In genomic region chr1:38029725-38030511, GRCh38 we compare ENCODE assay signal across 8 cellular contexts. TPM values are rescaled to one million over a fixed set of nuclear protein-coding genes. Genes with fewer than 3 reads are reported as not detected.
DNase-seq lines count a peak whose midpoint lies in the region; ATAC-seq and TF ChIP-seq lines count a peak whose summit lies in the region.

No MANE protein-coding gene starts in this region.

- intact Hi-C loops in naive thymus-derived CD4-positive, alpha-beta T cell (cut with micrococcal nuclease): loop anchor here (5.0 to 10.0 kb wide), 3 partner anchors 555 to 787 kb away; no protein-coding TSS in a partner anchor

- H3K36me3 Mint-ChIP-seq in naive thymus-derived CD4-positive, alpha-beta T cell: peaks cover 0 to 9% (median 4%) of the 10 kb centered on the region in 5 donors
- peaks cover under 1% of the 10 kb centered on the region for H3K36me3 Mint-ChIP-seq in type B pancreatic cell

- DNase-seq in NCI-H1417 (lab: John Stamatoyannopoulos, UW): peak in 2 of 3 experiments; percentile 51 to 77
- DNase-seq in NCI-H1417 treated with DMSO at 0.1 percent for 48 hours (lab: John Stamatoyannopoulos, UW): no peak
- DNase-seq in T1000 (lab: John Stamatoyannopoulos, UW): peak; percentile 11
- DNase-seq in choroid plexus epithelial cell (ENCODE audit: low read depth): peak; percentile 72
- DNase-seq in naive thymus-derived CD4-positive, alpha-beta T cell: peak in 1 of 9 donors; percentile 76
- DNase-seq in type B pancreatic cell (ENCODE audit: extremely low spot score, unreplicated experiment): no peak
- DNase-seq in SKM-1 treated with dmso at 0.1 percent for 144 hours (lab: John Stamatoyannopoulos, UW; ENCODE audit: unreplicated experiment): no peak

- ATAC-seq in HG03342 (IDR thresholded peaks at IDR 0.05; ENCODE audit: unreplicated experiment): peak; percentile 43
- peak; percentile 71 for ATAC-seq in naive thymus-derived CD4-positive, alpha-beta T cell

- no peak overlapping the region for H3K27ac ChIP-seq in naive thymus-derived CD4-positive, alpha-beta T cell (ENCODE audit: low read depth, low read length)

- CTCF ChIA-PET in naive thymus-derived CD4-positive, alpha-beta T cell (lab: Charles Lee): interaction anchor here (0.6 to 1.2 kb wide), 2 partner anchors 11 to 556 kb away, joined by 3 read pairs; no protein-coding TSS in a partner anchor

- POLR2A ChIA-PET in naive thymus-derived CD4-positive, alpha-beta T cell (lab: Charles Lee): no interaction called here

- H3K4me1 ChIP-seq in naive thymus-derived CD4-positive, alpha-beta T cell (ENCODE audit: control insufficient read depth in 2 of 2, insufficient read depth in 2 of 2, low read length in 2 of 2): peaks cover 12 to 32% of the 10 kb centered on the region in 2 donors

- H3K4me1 Mint-ChIP-seq in naive thymus-derived CD4-positive, alpha-beta T cell: peaks cover 11 to 45% (median 25%) of the 10 kb centered on the region in 7 donors
- peaks cover 23% of the 10 kb centered on the region for H3K4me1 Mint-ChIP-seq in type B pancreatic cell (ENCODE audit: unreplicated experiment)

- peak overlapping the region; percentile 3 for H3K4me3 ChIP-seq in choroid plexus epithelial cell (ENCODE audit: low read depth, low read length)
- H3K4me3 ChIP-seq in naive thymus-derived CD4-positive, alpha-beta T cell (ENCODE audit: low read length): no peak overlapping the region

- peaks cover 0 to 14% (median 5%) of the 10 kb centered on the region in 3 experiments for H3K36me3 ChIP-seq in naive thymus-derived CD4-positive, alpha-beta T cell (ENCODE audit: control insufficient read depth in 2 of 3, insufficient read depth in 3 of 3, low read length in 3 of 3)

- H3K9me3 ChIP-seq in naive thymus-derived CD4-positive, alpha-beta T cell (ENCODE audit: control insufficient read depth in 2 of 3, low read length in 3 of 3): no peaks in the 10 kb centered on the region

- no peak for TF ChIP-seq CTCF in choroid plexus epithelial cell (conservative IDR thresholded peaks at IDR 0.05; ENCODE audit: low read depth, low read length)
- no peak for TF ChIP-seq CTCF in type B pancreatic cell (conservative IDR thresholded peaks at IDR 0.05)

- peak overlapping the region in 5 of 10 donors; percentile 11 to 55 (median 29) for H3K4me3 Mint-ChIP-seq in naive thymus-derived CD4-positive, alpha-beta T cell
- H3K4me3 Mint-ChIP-seq in type B pancreatic cell: peak overlapping the region; percentile 39

- H3K27ac Mint-ChIP-seq in naive thymus-derived CD4-positive, alpha-beta T cell: peak overlapping the region in 2 of 9 donors; percentile 54
- no peak overlapping the region for H3K27ac Mint-ChIP-seq in type B pancreatic cell

- H3K9me3 Mint-ChIP-seq in naive thymus-derived CD4-positive, alpha-beta T cell: peaks cover 0 to 1% (median 0%) of the 10 kb centered on the region in 11 donors
- H3K9me3 Mint-ChIP-seq in type B pancreatic cell: no peaks in the 10 kb centered on the region

- H3K27me3 Mint-ChIP-seq in naive thymus-derived CD4-positive, alpha-beta T cell: no peaks in the 10 kb centered on the region
- H3K27me3 Mint-ChIP-seq in type B pancreatic cell: no peaks in the 10 kb centered on the region

- H3K27me3 ChIP-seq in naive thymus-derived CD4-positive, alpha-beta T cell (ENCODE audit: control insufficient read depth in 2 of 2, insufficient read depth in 2 of 2, low read length in 2 of 2): no peaks in the 10 kb centered on the region

RNA-seq across cellular contexts. Expression of gene POU3F1, which starts 16.7 kb away (rescaled TPM):
- under 1 TPM in 2 of 5 experiments, not detected in 3; 0.17 to 0.19 TPM for total RNA-seq in naive thymus-derived CD4-positive, alpha-beta T cell
- not detected for polyA plus RNA-seq in naive thymus-derived CD4-positive, alpha-beta T cell
- 0.69 and 2.8 TPM in 2 replicates for total RNA-seq in type B pancreatic cell (ENCODE audit: low replicate concordance)

RNA-seq across cellular contexts. Expression of gene UTP11, which starts 17.4 kb away (rescaled TPM):
- 10 to 100 TPM in 3 of 5 experiments, 1 to 10 TPM in 2; 8.2 to 42.8 (median 15.7) TPM for total RNA-seq in naive thymus-derived CD4-positive, alpha-beta T cell
- polyA plus RNA-seq in naive thymus-derived CD4-positive, alpha-beta T cell: 10 to 100 TPM; 17.4 to 26.0 TPM
- 22.7 and 33.1 TPM in 2 replicates for total RNA-seq in type B pancreatic cell (ENCODE audit: low replicate concordance)

RNA-seq across cellular contexts. Expression of gene FHL3, which starts 24.6 kb away (rescaled TPM):
- total RNA-seq in naive thymus-derived CD4-positive, alpha-beta T cell: 10 to 100 TPM in 2 of 5 experiments, 1 to 10 TPM in 3; 2.9 to 19.0 (median 8.6) TPM
- 1 to 10 TPM; 5.1 to 8.8 TPM for polyA plus RNA-seq in naive thymus-derived CD4-positive, alpha-beta T cell
- 7.0 and 25.1 TPM in 2 replicates for total RNA-seq in type B pancreatic cell (ENCODE audit: low replicate concordance)

RNA-seq across cellular contexts. Expression of gene SF3A3, which starts 40.1 kb away (rescaled TPM):
- total RNA-seq in naive thymus-derived CD4-positive, alpha-beta T cell: 10 to 100 TPM; 43.2 to 90.4 (median 77.6) TPM
- polyA plus RNA-seq in naive thymus-derived CD4-positive, alpha-beta T cell: 100 to 1,000 TPM; 116 to 118 TPM
- total RNA-seq in type B pancreatic cell (ENCODE audit: low replicate concordance): 56.1 and 86.5 TPM in 2 replicates

Comparison
In these comparisons a context has a peak if more than half of its experiments do, and no peak if none do; other contexts are left out.
1. DNase-seq: peak in NCI-H1417 (2 of 3), T1000 (single experiment) and choroid plexus epithelial cell (single experiment); none in NCI-H1417 treated with DMSO at 0.1 percent for 48 hours (single experiment), type B pancreatic cell (single experiment) and SKM-1 treated with dmso at 0.1 percent for 144 hours (single experiment).